In genomic region chr4:6705638-6706037, GRCh38 we compare ENCODE assay signal across 22 cellular contexts. TPM values are rescaled to one million over a fixed set of nuclear protein-coding genes. Genes with fewer than 3 reads are reported as not detected.
DNase-seq lines count a peak whose midpoint lies in the region; ATAC-seq and TF ChIP-seq lines count a peak whose summit lies in the region.
"Had no signal": no experiment of that assay in that cellular context is flagged by ENCODE, and none has a peak within 500 bp of the region (broad histone marks: within the 10 kb centered on the region; RNA-seq: fewer than 3 reads in every experiment).

No MANE protein-coding gene starts in this region.

- H3K4me3 Mint-ChIP-seq in T-helper 2 cell treated with Interferon-gamma antibody and Interleukin-4, amounts not matched to agents 5 μg/mL and 100 μg/mL, for 36 hours = peak overlapping the region; percentile 7
- no peak overlapping the region for H3K4me3 Mint-ChIP-seq in chondrocyte (ENCODE audit: unreplicated experiment)
- H3K4me3 Mint-ChIP-seq in type B pancreatic cell = peak overlapping the region; percentile 7
- H3K4me3 Mint-ChIP-seq in progenitor cell of endocrine pancreas (ENCODE audit: low read depth) = no peak overlapping the region

- ATAC-seq in GM21576 (IDR thresholded peaks at IDR 0.05; ENCODE audit: unreplicated experiment) = no peak
- ATAC-seq: K562 had no signal

- no peak for DNase-seq in T-helper 2 cell treated with Interferon-gamma antibody and Interleukin-4, amounts not matched to agents 5 μg/mL and 100 μg/mL, for 36 hours (ENCODE audit: low spot score)
- DNase-seq in T-helper 2 cell (no peak), chondrocyte (ENCODE audit: low spot score) (no peak), type B pancreatic cell (ENCODE audit: extremely low spot score, unreplicated experiment) (no peak), progenitor cell of endocrine pancreas (ENCODE audit: low spot score, unreplicated experiment) (no peak)
- DNase-seq in stimulated activated CD4-positive, alpha-beta T cell treated with anti-CD3 and anti-CD28 coated beads, Interleukin-15, amount 100 ng/mL, for 24 hours = peak; percentile 41
- no peak for DNase-seq in stimulated activated CD4-positive, alpha-beta T cell treated with anti-CD3 and anti-CD28 coated beads, Interleukin-12 subunit alpha, Interleukin-12 subunit beta, amount 100 ng/mL, for 4 hours
- DNase-seq: activated CD8-positive, alpha-beta memory T cell treated with anti-CD3 and anti-CD28 coated beads, Interleukin-2, amount 50 U/mL, for 4 hours; AML-193; COR-L47; kidney; MM.1S; NCI-H1694; NCI-H2171 treated with DMSO at 0.1 percent for 48 hours; occipital lobe; spleen; upper lobe of left lung had no signal

- peaks cover 6% of the 10 kb centered on the region for H3K9me3 Mint-ChIP-seq in T-helper 2 cell treated with Interferon-gamma antibody and Interleukin-4, amounts not matched to agents 5 μg/mL and 100 μg/mL, for 36 hours
- peaks cover 11% of the 10 kb centered on the region for H3K9me3 Mint-ChIP-seq in chondrocyte (ENCODE audit: low read depth)
- H3K9me3 Mint-ChIP-seq in type B pancreatic cell = peaks cover 28% of the 10 kb centered on the region
- H3K9me3 Mint-ChIP-seq in progenitor cell of endocrine pancreas (ENCODE audit: low read depth) = peaks cover 24% of the 10 kb centered on the region

- H3K36me3 Mint-ChIP-seq in T-helper 2 cell treated with Interferon-gamma antibody and Interleukin-4, amounts not matched to agents 5 μg/mL and 100 μg/mL, for 36 hours (ENCODE audit: low read depth) = peaks cover 69% of the 10 kb centered on the region
- peaks cover 19% of the 10 kb centered on the region for H3K36me3 Mint-ChIP-seq in chondrocyte (ENCODE audit: low read depth)
- H3K36me3 Mint-ChIP-seq in type B pancreatic cell = peaks cover 66% of the 10 kb centered on the region
- H3K36me3 Mint-ChIP-seq in progenitor cell of endocrine pancreas (ENCODE audit: insufficient read depth) = peaks cover 57% of the 10 kb centered on the region

- H3K27me3 Mint-ChIP-seq in T-helper 2 cell treated with Interferon-gamma antibody and Interleukin-4, amounts not matched to agents 5 μg/mL and 100 μg/mL, for 36 hours (ENCODE audit: low read depth) = peaks cover under 1% of the 10 kb centered on the region
- no peaks in the 10 kb centered on the region for H3K27me3 Mint-ChIP-seq in chondrocyte (ENCODE audit: low read depth)
- H3K27me3 Mint-ChIP-seq in type B pancreatic cell = peaks cover under 1% of the 10 kb centered on the region
- H3K27me3 Mint-ChIP-seq in progenitor cell of endocrine pancreas = peaks cover under 1% of the 10 kb centered on the region

- no peak for TF ChIP-seq CTCF in chondrocyte (IDR thresholded peaks at IDR 0.05)
- TF ChIP-seq CTCF in type B pancreatic cell (conservative IDR thresholded peaks at IDR 0.05) = no peak
- no peak for TF ChIP-seq CTCF in progenitor cell of endocrine pancreas (IDR thresholded peaks at IDR 0.05; ENCODE audit: unreplicated experiment)

- H3K4me1 Mint-ChIP-seq in T-helper 2 cell treated with Interferon-gamma antibody and Interleukin-4, amounts not matched to agents 5 μg/mL and 100 μg/mL, for 36 hours (ENCODE audit: low read depth) = peaks cover 49% of the 10 kb centered on the region
- peaks cover 53% of the 10 kb centered on the region for H3K4me1 Mint-ChIP-seq in chondrocyte (ENCODE audit: low read depth)
- peaks cover 22% of the 10 kb centered on the region for H3K4me1 Mint-ChIP-seq in type B pancreatic cell (ENCODE audit: unreplicated experiment)
- H3K4me1 Mint-ChIP-seq in progenitor cell of endocrine pancreas (ENCODE audit: low read depth) = peaks cover 24% of the 10 kb centered on the region

- no peak overlapping the region for H3K27ac Mint-ChIP-seq in T-helper 2 cell treated with Interferon-gamma antibody and Interleukin-4, amounts not matched to agents 5 μg/mL and 100 μg/mL, for 36 hours
- H3K27ac Mint-ChIP-seq in chondrocyte (ENCODE audit: unreplicated experiment) (peak overlapping the region; percentile 19), type B pancreatic cell (no peak overlapping the region), progenitor cell of endocrine pancreas (no peak overlapping the region)

RNA-seq across cellular contexts. Expression of gene MRFAP1L1, which starts 4.0 kb away (rescaled TPM):
- total RNA-seq in chondrocyte (44.7 to 52.9 TPM (median 46.5 TPM) in 3 replicates), type B pancreatic cell (ENCODE audit: low replicate concordance) (61.3 and 73.0 TPM in 2 replicates), progenitor cell of endocrine pancreas (64.9 and 69.3 TPM in 2 replicates)

RNA-seq across cellular contexts. Expression of gene BLOC1S4, which starts 10.3 kb away (rescaled TPM):
- 15.5 to 16.7 TPM (median 16.2 TPM) in 3 replicates for total RNA-seq in chondrocyte
- total RNA-seq in type B pancreatic cell (ENCODE audit: low replicate concordance) = 19.1 and 21.4 TPM in 2 replicates
- 18.8 and 20.0 TPM in 2 replicates for total RNA-seq in progenitor cell of endocrine pancreas

RNA-seq across cellular contexts. Expression of gene S100P, which starts 12.0 kb away (rescaled TPM):
- 0.95 to 1.1 TPM in 2 of 3 replicates, not detected in the other for total RNA-seq in chondrocyte
- total RNA-seq in type B pancreatic cell (ENCODE audit: low replicate concordance) = 58.9 and 80.8 TPM in 2 replicates
- 1.3 and 3.5 TPM in 2 replicates for total RNA-seq in progenitor cell of endocrine pancreas
- total RNA-seq: A172, glomerular endothelial cell, kidney, renal cortical epithelial cell had no signal

Comparison
In these comparisons a context has a peak if more than half of its experiments do, and no peak if none do; other contexts are left out.
1. H3K4me3 Mint-ChIP-seq: peak in T-helper 2 cell treated with Interferon-gamma antibody and Interleukin-4, amounts not matched to agents 5 μg/mL and 100 μg/mL, for 36 hours (single experiment) and type B pancreatic cell (single experiment); none in chondrocyte (single experiment) and progenitor cell of endocrine pancreas (single experiment).
2. RNA of gene S100P, which starts 12.0 kb away (total RNA-seq): 58.9 to 80.8 TPM in type B pancreatic cell; 1.3 to 3.5 TPM in progenitor cell of endocrine pancreas and 0.95 to 1.1 TPM in chondrocyte; every median in the first group is over 10 times any median in the second.